Comparison of ENCODE assay signal across 27 cellular contexts in the genomic region with DNA sequence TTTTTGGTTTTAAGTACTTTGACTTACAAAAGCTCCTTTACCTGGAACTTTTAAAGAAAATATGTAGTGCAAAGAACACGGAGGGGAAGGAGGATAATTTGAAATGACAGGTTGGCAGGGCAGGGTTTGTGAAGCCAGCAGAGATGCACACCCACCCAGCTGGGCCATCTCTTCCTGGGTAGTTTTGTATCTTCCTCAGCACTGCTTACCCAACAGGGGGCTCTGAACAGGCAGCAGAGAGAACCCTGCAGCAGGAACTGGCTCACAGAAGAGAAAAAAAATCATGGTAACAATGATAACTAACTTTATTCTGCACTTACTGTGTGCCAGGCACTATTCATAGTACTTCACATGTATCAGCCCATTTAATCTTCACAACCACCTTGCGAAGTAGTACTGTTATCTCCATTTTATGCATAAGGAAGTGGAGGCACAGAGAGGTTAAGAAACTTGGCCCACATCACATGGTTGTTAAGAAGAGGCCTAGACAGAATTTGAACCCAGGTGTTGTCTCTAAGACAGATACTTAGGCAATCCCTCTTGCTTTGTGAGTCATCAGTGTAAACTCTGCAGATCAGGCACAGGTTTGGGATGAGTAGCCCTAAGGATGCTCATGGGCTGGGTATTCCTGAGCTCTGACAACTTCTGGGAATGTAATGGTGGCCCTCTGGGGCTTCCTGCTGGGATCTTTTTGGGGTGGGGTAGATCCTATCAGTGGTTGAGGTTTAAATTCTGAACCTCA.
DNase-seq lines count a peak whose midpoint lies in the region; ATAC-seq and TF ChIP-seq lines count a peak whose summit lies in the region.
"Had no signal": no experiment of that assay in that cellular context is flagged by ENCODE, and none has a peak within 500 bp of the region (broad histone marks: within the 10 kb centered on the region; RNA-seq: fewer than 3 reads in every experiment).

No MANE protein-coding gene starts in this region.

- 46 to 71% (median 56%) methylated on average over 2 of the region's 2 CpGs for WGBS in stomach, 5 donors

- no peaks in the 10 kb centered on the region for H3K36me3 ChIP-seq in stomach
- H3K36me3 ChIP-seq: BE2C, brain microvascular endothelial cell, left ventricle myocardium inferior, right lobe of liver, spleen, tibial artery had no signal

- peak overlapping the region in 3 of 5 donors; percentile 29 to 79 (median 66) for H3K27ac ChIP-seq in stomach
- H3K27ac ChIP-seq: brain microvascular endothelial cell, KMS-11, left ventricle myocardium inferior, right lobe of liver, SK-N-MC, spleen, tibial artery had no signal

- intact Hi-C loops in stomach (cut with DNase I; ENCODE audit: low total_unique reads), result no loop called here

- TF ChIP-seq POLR2A in stomach (IDR thresholded peaks at IDR 0.05), result no peak

- H3K9me3 ChIP-seq in stomach, result no peaks in the 10 kb centered on the region
- H3K9me3 ChIP-seq: BE2C, left ventricle myocardium inferior, right lobe of liver, spleen, tibial artery had no signal

- ATAC-seq in HG03025 (IDR thresholded peaks at IDR 0.05; ENCODE audit: low FRiP score, unreplicated experiment), result no peak
- ATAC-seq: CD8-positive, alpha-beta T cell; stimulated activated naive CD8-positive, alpha-beta T cell treated with anti-CD3 and anti-CD28 coated beads, Interleukin-15, amount 100 ng/mL, for 72 hours had no signal

- H3K4me1 ChIP-seq in stomach, result peaks cover 25 to 44% (median 31%) of the 10 kb centered on the region in 4 donors
- H3K4me1 ChIP-seq: BE2C, right lobe of liver had no signal

- TF ChIP-seq EP300 in stomach (IDR thresholded peaks at IDR 0.05), result no peak

- peaks cover 0 to 55% (median 24%) of the 10 kb centered on the region in 3 donors for H3K27me3 ChIP-seq in stomach

- peak overlapping the region in 3 of 4 donors; percentile 0 to 56 (median 48) for H3K4me3 ChIP-seq in stomach
- H3K4me3 ChIP-seq: left ventricle myocardium inferior, right lobe of liver, SK-N-MC, spleen, tibial artery had no signal

- TF ChIP-seq CTCF in stomach (IDR thresholded peaks at IDR 0.05), result no peak

- peak; percentile 19 for DNase-seq in activated effector memory CD4-positive, alpha-beta T cell treated with anti-CD3 and anti-CD28 coated beads, Interleukin-2, amount 50 U/mL, for 16 hours
- no peak for DNase-seq in activated effector memory CD4-positive, alpha-beta T cell treated with Interleukin-2 at 50 U/mL for 16 hours
- DNase-seq in OCI-M1 (lab: John Stamatoyannopoulos, UW) (peak; percentile 33), ecto neural progenitor cell (ENCODE audit: low spot score) (peak; percentile 20), stomach (no peak), NCI-H2081 (lab: John Stamatoyannopoulos, UW) (no peak), NCI-H446 (lab: John Stamatoyannopoulos, UW) (no peak)
- DNase-seq: ACHN; activated CD4-positive, alpha-beta T cell treated with anti-CD3 and anti-CD28 coated beads, Interleukin-2, amount 50 U/mL, for 48 hours; activated naive CD4-positive, alpha-beta T cell treated with anti-CD3 and anti-CD28 coated beads, Interleukin-2, amount 50 U/mL, for 16 hours; BE2C; brain microvascular endothelial cell; CD8-positive, alpha-beta T cell; H7; left ventricle myocardium inferior; mesendoderm; MM.1S; NCI-H146; NCI-H446 treated with DMSO at 0.1 percent for 48 hours; spleen; stimulated activated CD4-positive, alpha-beta T cell treated with anti-CD3 and anti-CD28 coated beads, Interleukin-2, amount 100 ng/mL, for 24 hours; tibial artery had no signal

Comparison
In these comparisons a context has a peak if more than half of its experiments do, and no peak if none do; other contexts are left out.
1. DNase-seq: peak in activated effector memory CD4-positive, alpha-beta T cell treated with anti-CD3 and anti-CD28 coated beads, Interleukin-2, amount 50 U/mL, for 16 hours (single experiment), OCI-M1 (single experiment) and ecto neural progenitor cell (single experiment); none in activated effector memory CD4-positive, alpha-beta T cell treated with Interleukin-2 at 50 U/mL for 16 hours (single experiment), stomach (single experiment), NCI-H2081 (0 of 2) and NCI-H446 (0 of 2).